Comparison of ENCODE assay signal across 12 cellular contexts in the genomic region with DNA sequence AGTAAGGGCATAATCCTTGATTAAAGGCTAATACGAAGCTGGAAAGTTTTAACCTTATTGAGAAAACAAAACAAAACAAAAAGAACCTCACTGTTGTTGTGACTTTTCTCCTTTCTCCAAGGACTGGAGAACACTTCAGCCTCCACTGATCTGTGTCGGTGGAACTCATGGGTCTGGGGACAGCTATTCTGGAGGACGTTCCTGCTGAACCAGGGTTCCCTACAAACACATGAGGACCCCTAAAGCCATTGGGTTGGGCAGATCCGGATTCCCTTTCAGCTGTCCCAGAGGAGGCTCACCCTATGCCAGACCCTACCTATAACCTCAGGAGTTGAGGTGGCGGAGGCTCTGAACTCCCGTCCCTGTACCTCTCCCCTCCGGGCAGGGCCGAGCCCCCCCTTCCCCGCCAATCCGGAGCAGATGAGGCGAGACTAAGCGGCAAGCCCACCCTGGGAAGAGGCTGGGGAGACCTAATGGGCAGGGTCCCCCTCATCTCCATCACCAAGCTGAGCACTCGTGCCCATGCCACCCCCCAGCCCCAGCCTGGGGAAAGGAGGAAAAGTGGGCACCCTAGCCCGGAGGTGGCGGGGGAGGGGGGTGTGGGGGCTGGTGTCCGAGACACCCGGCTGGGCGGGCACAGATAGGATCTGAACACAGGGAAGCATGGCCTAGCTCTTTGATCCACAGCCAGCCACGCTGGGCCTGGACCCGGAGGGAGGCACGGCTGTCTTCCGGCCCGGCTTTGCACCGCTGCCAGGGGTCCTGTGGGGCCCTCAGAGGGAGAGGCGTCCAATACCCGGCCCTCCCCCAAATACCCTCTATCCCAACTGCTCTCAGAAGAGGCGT. TPM values are rescaled to one million over a fixed set of nuclear protein-coding genes. Genes with fewer than 3 reads are reported as not detected.
DNase-seq lines count a peak whose midpoint lies in the region; ATAC-seq lines count a peak whose summit lies in the region.
"Had no signal": no experiment of that assay in that cellular context is flagged by ENCODE, and none has a peak within 500 bp of the region (broad histone marks: within the 10 kb centered on the region; RNA-seq: fewer than 3 reads in every experiment).

No MANE protein-coding gene starts in this region.

- H3K36me3 Mint-ChIP-seq in T-helper 1 cell treated with Interleukin-12 subunit alpha and Interleukin-12 subunit beta and Interleukin-4 antibody, amounts not matched to agents 30 μg/mL and 1 μg/mL, for 36 hours (ENCODE audit: low read depth): peaks cover 20% of the 10 kb centered on the region
- H3K36me3 Mint-ChIP-seq in activated CD8-positive, alpha-beta T cell treated with anti-CD3 and anti-CD28 coated beads, Interleukin-2, amount 10 ng/mL, durations not matched to agents 7 days and 5 days (ENCODE audit: low read depth): peaks cover 29% of the 10 kb centered on the region
- H3K36me3 Mint-ChIP-seq in immature natural killer cell: peaks cover 0 to 7% (median 4%) of the 10 kb centered on the region in 3 donors

- ATAC-seq in activated CD8-positive, alpha-beta T cell treated with anti-CD3 and anti-CD28 coated beads, Interleukin-2, amount 10 ng/mL, durations not matched to agents 7 days and 5 days: no peak
- no peak for ATAC-seq in stimulated activated naive CD8-positive, alpha-beta T cell treated with anti-CD3 and anti-CD28 coated beads, Interleukin-15, Interleukin-2, amounts not matched to agents 100 U/mL and 50 U/mL, for 24 hours
- ATAC-seq in HG02763 (IDR thresholded peaks at IDR 0.05; ENCODE audit: unreplicated experiment) (no peak), GM18907 (IDR thresholded peaks at IDR 0.05; ENCODE audit: unreplicated experiment) (no peak)

- peaks cover 55% of the 10 kb centered on the region for H3K27me3 Mint-ChIP-seq in T-helper 1 cell treated with Interleukin-12 subunit alpha and Interleukin-12 subunit beta and Interleukin-4 antibody, amounts not matched to agents 30 μg/mL and 1 μg/mL, for 36 hours (ENCODE audit: low read depth)
- peaks cover 10% of the 10 kb centered on the region for H3K27me3 Mint-ChIP-seq in activated CD8-positive, alpha-beta T cell treated with anti-CD3 and anti-CD28 coated beads, Interleukin-2, amount 10 ng/mL, durations not matched to agents 7 days and 5 days (ENCODE audit: low read depth)
- H3K27me3 Mint-ChIP-seq in immature natural killer cell (ENCODE audit: low read depth in 3 of 3): peaks cover 9 to 19% (median 10%) of the 10 kb centered on the region in 3 donors

- H3K4me3 Mint-ChIP-seq in T-helper 1 cell treated with Interleukin-12 subunit alpha and Interleukin-12 subunit beta and Interleukin-4 antibody, amounts not matched to agents 30 μg/mL and 1 μg/mL, for 36 hours: peak overlapping the region; percentile 82
- peak overlapping the region; percentile 75 for H3K4me3 Mint-ChIP-seq in activated CD8-positive, alpha-beta T cell treated with anti-CD3 and anti-CD28 coated beads, Interleukin-2, amount 10 ng/mL, durations not matched to agents 7 days and 5 days
- H3K4me3 Mint-ChIP-seq in immature natural killer cell: peak overlapping the region in 4 of 5 donors; percentile 86 to 94 (median 89)

- CTCF ChIA-PET in activated CD8-positive, alpha-beta T cell treated with anti-CD3 and anti-CD28 coated beads, Interleukin-2, amount 10 ng/mL, durations not matched to agents 7 days and 5 days (lab: Charles Lee): interaction anchor here (1.0 to 1.9 kb wide), 5 partner anchors 9 to 176 kb away, joined by 3 to 8 read pairs (median 5); no protein-coding TSS in a partner anchor

- H3K4me1 Mint-ChIP-seq in T-helper 1 cell treated with Interleukin-12 subunit alpha and Interleukin-12 subunit beta and Interleukin-4 antibody, amounts not matched to agents 30 μg/mL and 1 μg/mL, for 36 hours (ENCODE audit: low read depth): peaks cover 38% of the 10 kb centered on the region
- peaks cover 71% of the 10 kb centered on the region for H3K4me1 Mint-ChIP-seq in activated CD8-positive, alpha-beta T cell treated with anti-CD3 and anti-CD28 coated beads, Interleukin-2, amount 10 ng/mL, durations not matched to agents 7 days and 5 days (ENCODE audit: low read depth)
- peaks cover 42 to 46% of the 10 kb centered on the region in 2 donors for H3K4me1 Mint-ChIP-seq in immature natural killer cell

- H3K27ac Mint-ChIP-seq in T-helper 1 cell treated with Interleukin-12 subunit alpha and Interleukin-12 subunit beta and Interleukin-4 antibody, amounts not matched to agents 30 μg/mL and 1 μg/mL, for 36 hours: no peak overlapping the region
- peak overlapping the region; percentile 68 for H3K27ac Mint-ChIP-seq in activated CD8-positive, alpha-beta T cell treated with anti-CD3 and anti-CD28 coated beads, Interleukin-2, amount 10 ng/mL, durations not matched to agents 7 days and 5 days
- peak overlapping the region in 3 of 6 donors; percentile 14 to 92 (median 40) for H3K27ac Mint-ChIP-seq in immature natural killer cell

- H3K9me3 Mint-ChIP-seq in T-helper 1 cell treated with Interleukin-12 subunit alpha and Interleukin-12 subunit beta and Interleukin-4 antibody, amounts not matched to agents 30 μg/mL and 1 μg/mL, for 36 hours: no peaks in the 10 kb centered on the region
- no peaks in the 10 kb centered on the region for H3K9me3 Mint-ChIP-seq in activated CD8-positive, alpha-beta T cell treated with anti-CD3 and anti-CD28 coated beads, Interleukin-2, amount 10 ng/mL, durations not matched to agents 7 days and 5 days (ENCODE audit: insufficient read depth)
- H3K9me3 Mint-ChIP-seq in immature natural killer cell: no peaks in the 10 kb centered on the region

- DNase-seq in T-helper 1 cell (no peak), immature natural killer cell (no peak), NK-92 (lab: John Stamatoyannopoulos, UW; ENCODE audit: unreplicated experiment) (no peak)
- DNase-seq in activated CD8-positive, alpha-beta T cell treated with anti-CD3 and anti-CD28 coated beads, Interleukin-2, amount 10 ng/mL, durations not matched to agents 7 days and 5 days: no peak
- peak; percentile 30 for DNase-seq in stimulated activated naive CD8-positive, alpha-beta T cell treated with anti-CD3 and anti-CD28 coated beads, Interleukin-15, Interleukin-2, amounts not matched to agents 100 U/mL and 50 U/mL, for 24 hours
- DNase-seq: hippocampal formation; NCI-H1105 treated with DMSO at 0.1 percent for 48 hours; NCI-H510A treated with DMSO at 0.1 percent for 48 hours; stimulated activated CD4-positive, alpha-beta T cell treated with anti-CD3 and anti-CD28 coated beads, Interleukin-12 subunit alpha, Interleukin-12 subunit beta, amount 100 ng/mL, for 4 hours had no signal

- POLR2A ChIA-PET in activated CD8-positive, alpha-beta T cell treated with anti-CD3 and anti-CD28 coated beads, Interleukin-2, amount 10 ng/mL, durations not matched to agents 7 days and 5 days (lab: Charles Lee): interaction anchor here (0.7 to 5.6 kb wide), 13 partner anchors 9 to 71 kb away, joined by 3 to 45 read pairs (median 15); partner anchors contain the start of gene SKP1

RNA-seq across cellular contexts. Expression of gene TCF7, which starts 1.5 kb away (rescaled TPM):
- 10 to 100 TPM; 93.4 to 97.8 TPM for total RNA-seq in activated CD8-positive, alpha-beta T cell treated with anti-CD3 and anti-CD28 coated beads, Interleukin-2, amount 10 ng/mL, durations not matched to agents 7 days and 5 days
- polyA plus RNA-seq in immature natural killer cell: 10 to 100 TPM; 14.9 to 50.9 (median 38.2) TPM
